8 cellular contexts compared by ENCODE assay signal in the genomic region with DNA sequence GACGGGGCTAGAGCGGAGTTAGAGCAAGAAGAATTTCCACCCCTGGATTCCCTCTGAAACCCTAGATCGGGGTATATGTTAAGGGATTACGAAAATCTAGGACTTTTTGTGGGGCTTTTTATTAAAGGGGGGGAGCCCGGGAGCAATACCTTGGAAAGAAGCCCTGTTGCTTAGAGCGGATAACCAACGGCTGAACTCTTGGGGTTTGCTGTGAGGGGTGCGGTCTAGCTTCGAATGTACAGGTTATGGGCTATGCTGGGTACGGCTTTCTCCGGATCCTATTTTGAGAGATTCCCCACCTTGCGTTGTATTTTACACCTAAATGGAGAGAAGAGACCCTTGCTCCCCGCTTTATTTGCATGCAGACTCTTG. TPM values are rescaled to one million over a fixed set of nuclear protein-coding genes. Genes with fewer than 3 reads are reported as not detected.
DNase-seq lines count a peak whose midpoint lies in the region; ATAC-seq, FAIRE-seq and TF ChIP-seq lines count a peak whose summit lies in the region.

No MANE protein-coding gene starts in this region.

- no peak for TF ChIP-seq POLR2A in stomach (IDR thresholded peaks at IDR 0.05)

- peaks cover 6% of the 10 kb centered on the region for H3K36me3 Mint-ChIP-seq in Caco-2 (ENCODE audit: insufficient read depth, unreplicated experiment)
- no peaks in the 10 kb centered on the region for H3K36me3 Mint-ChIP-seq in activated CD4-positive, alpha-beta memory T cell treated with anti-CD3 and anti-CD28 coated beads, Interleukin-2, amount 10 ng/mL, durations not matched to agents 7 days and 5 days (ENCODE audit: low read depth)

- H3K9me3 ChIP-seq in Caco-2 (no peaks in the 10 kb centered on the region), stomach (no peaks in the 10 kb centered on the region)

- in situ Hi-C loops in GM13977 (cut with MboI; ENCODE audit: low pct_unique_long_range_greater_than_20kb, low sequenced_read_pairs, unreplicated experiment): no loop called here

- TF ChIP-seq CTCF in Caco-2 (IDR thresholded peaks at IDR 0.05; ENCODE audit: insufficient read depth in 1 of 2, low read depth in 1 of 2, low read length in 1 of 2, severe bottlenecking in 1 of 2, unreplicated experiment in 1 of 2) (no peak), stomach (IDR thresholded peaks at IDR 0.05) (no peak), GM13977 (IDR thresholded peaks at IDR 0.05; ENCODE audit: extremely low read depth, insufficient read depth, missing control alignments) (no peak)

- FAIRE-seq in GM19239 (lab: Jason Lieb, UNC): no peak

- H3K4me1 Mint-ChIP-seq in Caco-2 (ENCODE audit: low read depth, unreplicated experiment): peaks cover 7% of the 10 kb centered on the region
- H3K4me1 Mint-ChIP-seq in activated CD4-positive, alpha-beta memory T cell treated with anti-CD3 and anti-CD28 coated beads, Interleukin-2, amount 10 ng/mL, durations not matched to agents 7 days and 5 days: peaks cover 36% of the 10 kb centered on the region

- peak overlapping the region; percentile 78 for H3K4me3 Mint-ChIP-seq in Caco-2 (ENCODE audit: unreplicated experiment)
- peak overlapping the region; percentile 80 for H3K4me3 Mint-ChIP-seq in activated CD4-positive, alpha-beta memory T cell treated with anti-CD3 and anti-CD28 coated beads, Interleukin-2, amount 10 ng/mL, durations not matched to agents 7 days and 5 days

- intact Hi-C loops in Caco-2 (cut with micrococcal nuclease; ENCODE audit: unreplicated experiment) (loop anchor here (2.0 kb wide), 2 partner anchors 51 to 73 kb away; no protein-coding TSS in a partner anchor), stomach (cut with DNase I; ENCODE audit: low total_unique reads) (loop anchor here (10.0 kb wide), 1 partner anchor 279 kb away; no protein-coding TSS in a partner anchor)

- DNase-seq in Caco-2: no peak
- peak; percentile 25 for DNase-seq in activated CD4-positive, alpha-beta memory T cell treated with anti-CD3 and anti-CD28 coated beads, Interleukin-2, amount 10 ng/mL, durations not matched to agents 7 days and 5 days
- no peak for DNase-seq in stomach
- no peak for DNase-seq in GM13977 (ENCODE audit: low spot score)
- no peak for DNase-seq in GM19239 (ENCODE audit: insufficient read length, low spot score)

- TF ChIP-seq EP300 in stomach (IDR thresholded peaks at IDR 0.05): no peak

- H3K36me3 ChIP-seq in Caco-2 (ENCODE audit: control insufficient read depth, insufficient read depth, low read length) (no peaks in the 10 kb centered on the region), stomach (peaks cover 0 to 3% (median under 1%) of the 10 kb centered on the region in 4 donors)

- no peaks in the 10 kb centered on the region; the same call in 1 of the 2 replicates for H3K27me3 ChIP-seq in Caco-2 (replicated peaks; ENCODE audit: control insufficient read depth, insufficient read depth, low read length)
- H3K27me3 ChIP-seq in stomach: no peaks in the 10 kb centered on the region

- H3K9me3 Mint-ChIP-seq in Caco-2 (ENCODE audit: unreplicated experiment): no peaks in the 10 kb centered on the region
- no peaks in the 10 kb centered on the region for H3K9me3 Mint-ChIP-seq in activated CD4-positive, alpha-beta memory T cell treated with anti-CD3 and anti-CD28 coated beads, Interleukin-2, amount 10 ng/mL, durations not matched to agents 7 days and 5 days

- POLR2A ChIA-PET in Caco-2 (lab: Charles Lee): interaction anchor here (1.1 kb wide), 1 partner anchor 24 kb away, joined by 7 read pairs; a partner anchor contains a TSS
- POLR2A ChIA-PET in activated CD4-positive, alpha-beta memory T cell treated with anti-CD3 and anti-CD28 coated beads, Interleukin-2, amount 10 ng/mL, durations not matched to agents 7 days and 5 days (lab: Charles Lee): interaction anchor here (0.8 to 3.1 kb wide), 12 partner anchors 13 to 166 kb away, joined by 3 to 33 read pairs (median 6); a partner anchor contains a TSS

- H3K4me3 ChIP-seq in Caco-2 (ENCODE audit: low read depth, low read length): peak overlapping the region; percentile 86
- peak overlapping the region; percentile 75 for H3K4me3 ChIP-seq in iPS-11a (ENCODE audit: low read depth, low read length)
- H3K4me3 ChIP-seq in stomach: peak overlapping the region; percentile 75 to 97 (median 88)

- no peaks in the 10 kb centered on the region for H3K27me3 Mint-ChIP-seq in Caco-2 (ENCODE audit: insufficient read depth, unreplicated experiment)
- peaks cover 22% of the 10 kb centered on the region for H3K27me3 Mint-ChIP-seq in activated CD4-positive, alpha-beta memory T cell treated with anti-CD3 and anti-CD28 coated beads, Interleukin-2, amount 10 ng/mL, durations not matched to agents 7 days and 5 days

- CTCF ChIA-PET in Caco-2 (lab: Charles Lee): interaction anchor here (0.9 to 3.9 kb wide), 4 partner anchors 22 to 277 kb away, joined by 4 to 46 read pairs (median 8); a partner anchor contains a TSS
- CTCF ChIA-PET in activated CD4-positive, alpha-beta memory T cell treated with anti-CD3 and anti-CD28 coated beads, Interleukin-2, amount 10 ng/mL, durations not matched to agents 7 days and 5 days (lab: Charles Lee): interaction anchor here (0.6 to 8.8 kb wide), 22 partner anchors 9 to 1161 kb away, joined by 3 to 250 read pairs (median 7); a partner anchor contains a TSS

- WGBS in stomach, 5 donors: 4 to 6% (median 4%) methylated on average over 13 of the region's 13 CpGs

- ATAC-seq in HG03342 (IDR thresholded peaks at IDR 0.05; ENCODE audit: unreplicated experiment) (peak; percentile 13), GM18868 (IDR thresholded peaks at IDR 0.05; ENCODE audit: unreplicated experiment) (no peak)

- no TSS peak for BruUV-seq in Caco-2 (replicated peaks; lab: Mats Ljungman, UMichigan)

- no peak overlapping the region for H3K27ac Mint-ChIP-seq in Caco-2 (ENCODE audit: unreplicated experiment)
- no peak overlapping the region for H3K27ac Mint-ChIP-seq in activated CD4-positive, alpha-beta memory T cell treated with anti-CD3 and anti-CD28 coated beads, Interleukin-2, amount 10 ng/mL, durations not matched to agents 7 days and 5 days

- no peaks in the 10 kb centered on the region for H3K4me1 ChIP-seq in Caco-2
- peaks cover 9 to 40% (median 30%) of the 10 kb centered on the region in 4 donors for H3K4me1 ChIP-seq in stomach

- H3K27ac ChIP-seq in stomach: peak overlapping the region; percentile 81 to 91 (median 85)

RNA-seq across cellular contexts. Expression of a gene that starts 0.6 kb away (rescaled TPM):
- total RNA-seq in Caco-2 (2022) (0.16 TPM in 1 of 2 replicates, not detected in the other), stomach (10 to 100 TPM in 1 of 5 donors, 1 to 10 TPM in 3, not detected in 1; 1.2 to 21.9 (median 4.7) TPM)
- total RNA-seq in activated CD4-positive, alpha-beta memory T cell treated with anti-CD3 and anti-CD28 coated beads, Interleukin-2, amount 10 ng/mL, durations not matched to agents 7 days and 5 days: 1 to 10 TPM; 8.8 to 9.2 TPM
- 1 to 10 TPM; 1.5 to 3.2 (median 2.1) TPM for polyA plus RNA-seq in stomach

RNA-seq across cellular contexts. Expression of a gene that starts 23.7 kb away (rescaled TPM):
- total RNA-seq in Caco-2 (2022): 37.9 and 39.6 TPM in 2 replicates
- 10 to 100 TPM; 42.2 to 43.1 TPM for total RNA-seq in activated CD4-positive, alpha-beta memory T cell treated with anti-CD3 and anti-CD28 coated beads, Interleukin-2, amount 10 ng/mL, durations not matched to agents 7 days and 5 days
- total RNA-seq in stomach: 100 to 1,000 TPM in 1 of 5 donors, 10 to 100 TPM in 4; 16.9 to 130 (median 39.8) TPM
- 10 to 100 TPM; 48.7 to 55.8 (median 48.9) TPM for polyA plus RNA-seq in stomach

RNA-seq across cellular contexts. Expression of a gene that starts 48.7 kb away (rescaled TPM):
- 88.2 and 96.8 TPM in 2 replicates for total RNA-seq in Caco-2 (2022)
- total RNA-seq in activated CD4-positive, alpha-beta memory T cell treated with anti-CD3 and anti-CD28 coated beads, Interleukin-2, amount 10 ng/mL, durations not matched to agents 7 days and 5 days: 10 to 100 TPM; 89.1 to 95.2 TPM
- total RNA-seq in stomach: 10 to 100 TPM; 22.6 to 78.0 (median 43.9) TPM
- polyA plus RNA-seq in stomach: 10 to 100 TPM; 30.1 to 60.8 (median 55.4) TPM
